14 cellular contexts compared by ENCODE assay signal in the genomic region with DNA sequence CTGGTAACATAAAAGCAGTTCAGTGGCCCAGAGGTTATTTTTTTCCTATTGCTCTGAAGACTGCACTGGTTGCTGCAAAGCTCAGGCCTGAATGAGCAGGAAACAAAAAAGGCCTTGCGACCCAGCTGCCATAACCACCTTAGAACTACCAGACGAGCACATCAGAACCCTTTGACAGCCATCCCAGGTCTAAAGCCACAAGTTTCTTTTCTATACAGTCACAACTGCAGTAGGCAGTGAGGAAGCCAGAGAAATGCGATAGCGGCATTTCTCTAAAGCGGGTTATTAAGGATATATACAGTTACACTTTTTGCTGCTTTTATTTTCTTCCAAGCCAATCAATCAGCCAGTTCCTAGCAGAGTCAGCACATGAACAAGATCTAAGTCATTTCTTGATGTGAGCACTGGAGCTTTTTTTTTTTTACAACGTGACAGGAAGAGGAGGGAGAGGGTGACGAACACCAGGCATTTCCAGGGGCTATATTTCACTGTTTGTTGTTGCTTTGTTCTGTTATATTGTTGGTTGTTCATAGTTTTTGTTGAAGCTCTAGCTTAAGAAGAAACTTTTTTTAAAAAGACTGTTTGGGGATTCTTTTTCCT. TPM values are rescaled to one million over a fixed set of nuclear protein-coding genes. Genes with fewer than 3 reads are reported as not detected.
DNase-seq lines count a peak whose midpoint lies in the region; ATAC-seq, FAIRE-seq and TF ChIP-seq lines count a peak whose summit lies in the region.
"Had no signal": no experiment of that assay in that cellular context is flagged by ENCODE, and none has a peak within 500 bp of the region (broad histone marks: within the 10 kb centered on the region; RNA-seq: fewer than 3 reads in every experiment).

No MANE protein-coding gene starts in this region.

- FAIRE-seq in frontal cortex (lab: Jason Lieb, UNC) = no peak

- H3K4me3 Mint-ChIP-seq in natural killer cell = peak overlapping the region; percentile 83

- intact Hi-C loops in natural killer cell (cut with micrococcal nuclease) (no loop called here), ovary (cut with DNase I) (no loop called here)

- no peak for TF ChIP-seq POLR2A in ovary (IDR thresholded peaks at IDR 0.05)

- peaks cover 20 to 25% of the 10 kb centered on the region in 2 donors for H3K4me1 Mint-ChIP-seq in natural killer cell

- H2AFZ ChIP-seq in DND-41 (ENCODE audit: low read depth, low read length) = no peak overlapping the region

- H3K27ac ChIP-seq in DND-41 (ENCODE audit: low read length) = no peak overlapping the region
- no peak overlapping the region for H3K27ac ChIP-seq in ovary
- H3K27ac ChIP-seq: Peyer's patch had no signal

- H3K4me3 ChIP-seq in DND-41 (ENCODE audit: low read depth in 1 of 2, low read length in 2 of 2) (no peak overlapping the region), ovary (no peak overlapping the region)
- H3K4me3 ChIP-seq: mucosa of descending colon, Peyer's patch had no signal

- H3K36me3 ChIP-seq in DND-41 (ENCODE audit: insufficient read depth, low read length) (peaks cover 34% of the 10 kb centered on the region; the same call in 1 of the 2 replicates), ovary (no peaks in the 10 kb centered on the region)

- DNase-seq in DND-41 = no peak
- DNase-seq in LHCN-M2 (ENCODE audit: low read depth) = peak; percentile 41
- DNase-seq in dermis blood vessel endothelial cell = peak; percentile 89
- no peak for DNase-seq in natural killer cell
- DNase-seq in HPDE6-E6E7 (ENCODE audit: extremely low spot score) = no peak
- DNase-seq in ovary = no peak
- no peak for DNase-seq in frontal cortex (ENCODE audit: low spot score in 2 of 2)
- DNase-seq: aorta, DMS153, mucosa of descending colon, NCI-H1694 treated with DMSO at 0.1 percent for 48 hours, Peyer's patch had no signal

- H3K36me3 Mint-ChIP-seq in natural killer cell = peaks cover 8% of the 10 kb centered on the region

- WGBS in ovary, 3 donors = 78 to 85% (median 79%) methylated on average over 7 of the region's 7 CpGs

- TF ChIP-seq EP300 in ovary (IDR thresholded peaks at IDR 0.05) = no peak

- peak overlapping the region; percentile 82 to 89 for H3K27ac Mint-ChIP-seq in natural killer cell

- H3K9me3 ChIP-seq in DND-41 (ENCODE audit: insufficient read depth, low read length, severe bottlenecking) = no peaks in the 10 kb centered on the region
- no peaks in the 10 kb centered on the region for H3K9me3 ChIP-seq in ovary
- H3K9me3 ChIP-seq: mucosa of descending colon, Peyer's patch had no signal

- H3K79me2 ChIP-seq in DND-41 (ENCODE audit: insufficient read depth, low read length) = no peaks in the 10 kb centered on the region

- H3K4me1 ChIP-seq in DND-41 (ENCODE audit: insufficient read depth, low read length) = no peaks in the 10 kb centered on the region
- H3K4me1 ChIP-seq in ovary (ENCODE audit: insufficient read depth) = no peaks in the 10 kb centered on the region
- H3K4me1 ChIP-seq: Peyer's patch had no signal

- H3K9me3 Mint-ChIP-seq in natural killer cell = no peaks in the 10 kb centered on the region

- no peaks in the 10 kb centered on the region for H4K20me1 ChIP-seq in DND-41 (ENCODE audit: insufficient read depth, low read length)

- no peak overlapping the region for H3K9ac ChIP-seq in DND-41 (ENCODE audit: low read depth, low read length)

- no peaks in the 10 kb centered on the region for H3K27me3 Mint-ChIP-seq in natural killer cell (ENCODE audit: low read depth in 2 of 2)

- TF ChIP-seq CTCF in DND-41 (IDR thresholded peaks at IDR 0.05; ENCODE audit: borderline replicate concordance, extremely low read depth, low read length, poor library complexity, severe bottlenecking) (no peak), natural killer cell (IDR thresholded peaks at IDR 0.05) (no peak), ovary (IDR thresholded peaks at IDR 0.05) (no peak)

- H3K27me3 ChIP-seq in DND-41 (ENCODE audit: insufficient read depth, low read length, poor library complexity) (no peaks in the 10 kb centered on the region), ovary (no peaks in the 10 kb centered on the region)
- H3K27me3 ChIP-seq: Peyer's patch had no signal

- H3K4me2 ChIP-seq in DND-41 (ENCODE audit: insufficient read depth, low read length) = no peak overlapping the region

- ATAC-seq in DND-41 (ENCODE audit: insufficient read depth, low read depth) (0 out of 3 replicates have a peak, but pooled peaks have one; percentile 24), natural killer cell (peak; percentile 64 to 89 (median 85)), GM18861 (IDR thresholded peaks at IDR 0.05; ENCODE audit: unreplicated experiment) (no peak)
- ATAC-seq: activated CD4-positive, CD25-positive, alpha-beta regulatory T cell treated with anti-CD3 and anti-CD28 coated beads, Interleukin-2, amount 50 U/mL, for 24 hours; mucosa of descending colon had no signal

RNA-seq across cellular contexts. Expression of gene FEZ2, which starts 48.8 kb away (rescaled TPM):
- total RNA-seq in LHCN-M2 (2014; rRNA removed) (104 and 126 TPM in 2 replicates), dermis blood vessel endothelial cell (103 and 115 TPM in 2 replicates), natural killer cell (10 to 100 TPM; 25.9 to 41.7 (median 36.0) TPM), ovary (10 to 100 TPM; 34.3 to 49.4 (median 41.3) TPM), frontal cortex (60.3 TPM)
- 94.8 TPM for polyA plus RNA-seq in LHCN-M2 (2012)
- 10 to 100 TPM; 28.9 to 70.9 TPM for polyA plus RNA-seq in ovary

Comparison
In these comparisons a context has a peak if more than half of its experiments do, and no peak if none do; other contexts are left out.
1. DNase-seq: peak in LHCN-M2 (single experiment) and dermis blood vessel endothelial cell (single experiment); none in DND-41 (single experiment), natural killer cell (single experiment), HPDE6-E6E7 (single experiment), ovary (0 of 5) and frontal cortex (0 of 2).